ENCODE assay signal across 8 cellular contexts in the genomic region with DNA sequence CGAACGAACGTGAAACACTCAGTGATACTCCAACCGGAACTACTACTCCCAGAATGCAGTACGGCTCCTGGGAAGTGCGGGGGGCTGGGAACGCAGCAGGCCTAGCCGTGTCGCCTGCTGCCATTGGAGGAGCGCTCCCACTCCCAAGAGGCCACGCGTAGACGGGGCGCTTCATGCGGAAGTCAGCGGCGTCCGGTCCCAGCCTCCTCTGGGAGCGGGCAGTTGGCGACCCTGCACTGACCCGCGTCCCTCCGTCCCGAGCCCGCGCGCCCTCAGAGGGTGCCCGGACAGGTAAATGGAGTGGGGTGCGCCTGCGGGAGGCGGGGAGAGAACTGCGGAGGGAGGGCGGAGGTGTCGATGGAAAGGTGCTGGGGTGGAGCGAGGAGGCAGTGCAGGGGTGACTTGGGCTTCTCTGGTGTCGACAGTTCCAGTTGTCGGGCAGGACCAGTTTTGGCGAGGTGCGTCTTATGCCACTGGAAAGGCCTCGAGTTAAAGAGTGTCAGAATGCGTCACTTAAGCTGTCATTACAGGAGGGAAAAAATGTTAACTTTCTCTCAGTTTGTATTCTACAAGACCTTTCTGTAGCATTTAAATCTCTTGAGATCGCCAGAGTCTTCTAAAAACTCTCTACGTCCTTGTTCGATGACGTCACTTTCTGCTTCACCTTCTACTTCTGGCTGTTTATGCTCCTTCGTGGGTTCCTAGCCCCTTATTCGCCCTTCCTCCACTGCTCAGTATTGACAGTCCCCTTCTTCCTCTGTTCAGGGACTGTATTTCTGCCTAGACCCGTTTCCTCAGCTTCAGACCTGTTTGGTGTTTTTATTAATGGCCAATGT. TPM values are rescaled to one million over a fixed set of nuclear protein-coding genes. Genes with fewer than 3 reads are reported as not detected.
DNase-seq lines count a peak whose midpoint lies in the region; ATAC-seq, FAIRE-seq and TF ChIP-seq lines count a peak whose summit lies in the region.

A gene with protein sequence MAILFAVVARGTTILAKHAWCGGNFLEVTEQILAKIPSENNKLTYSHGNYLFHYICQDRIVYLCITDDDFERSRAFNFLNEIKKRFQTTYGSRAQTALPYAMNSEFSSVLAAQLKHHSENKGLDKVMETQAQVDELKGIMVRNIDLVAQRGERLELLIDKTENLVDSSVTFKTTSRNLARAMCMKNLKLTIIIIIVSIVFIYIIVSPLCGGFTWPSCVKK (plus strand): TSS at position 188 of the 836 bp plus-strand sequence. CDS start 8,122 bp downstream, outside the sequence.

- H3K9me3 ChIP-seq in adipocyte (ENCODE audit: control insufficient read depth, low read length) (no peaks in the 10 kb centered on the region), heart left ventricle (no peaks in the 10 kb centered on the region), upper lobe of left lung (no peaks in the 10 kb centered on the region)

- H3K4me3 ChIP-seq in adipocyte (ENCODE audit: low read length) (peak within 1 kb of the TSS; percentile 88), heart left ventricle (peak within 1 kb of the TSS; percentile 30 to 94 (median 74)), upper lobe of left lung (peak within 1 kb of the TSS; percentile 51 to 71 (median 70))

- TF ChIP-seq CTCF in heart left ventricle (IDR thresholded peaks at IDR 0.05) = no peak
- TF ChIP-seq CTCF in upper lobe of left lung (IDR thresholded peaks at IDR 0.05) = peak in 1 of 6 experiments; percentile 9

- DNase-seq in GM12892 (ENCODE audit: insufficient read length) (peak; percentile 38), NCI-H1417 treated with DMSO at 0.1 percent for 48 hours (lab: John Stamatoyannopoulos, UW) (peak; percentile 31), T follicular helper cell (ENCODE audit: low read depth) (peak; percentile 72), adipocyte (ENCODE audit: low read depth) (peak; percentile 92), heart left ventricle (peak; percentile 87 to 93 (median 91)), posterior vena cava (ENCODE audit: low spot score) (peak; percentile 95), upper lobe of left lung (peak; percentile 90 to 92)

- intact Hi-C loops in heart left ventricle (cut with DNase I) = loop anchor here in 1 of 10 donors (5.0 kb wide), 1 partner anchor 664 kb away; a partner anchor contains a TSS
- intact Hi-C loops in posterior vena cava (cut with DNase I) = no loop called here

- H3K27ac ChIP-seq in heart left ventricle (peak within 1 kb of the TSS in 11 of 12 donors; percentile 29 to 86 (median 77)), upper lobe of left lung (peak within 1 kb of the TSS; percentile 75 to 92 (median 80))

- no peaks in the 10 kb centered on the region for H3K36me3 ChIP-seq in adipocyte (ENCODE audit: control insufficient read depth, insufficient read depth, low read length, severe bottlenecking)
- peaks cover 0 to 9% (median 0%) of the 10 kb centered on the region in 9 donors for H3K36me3 ChIP-seq in heart left ventricle
- H3K36me3 ChIP-seq in upper lobe of left lung = no peaks in the 10 kb centered on the region

- ATAC-seq in HG02798 (IDR thresholded peaks at IDR 0.05; ENCODE audit: poor library complexity, unreplicated experiment) = peak; percentile 98
- ATAC-seq in heart left ventricle = peak; percentile 99 to 100 (median 100)
- ATAC-seq in upper lobe of left lung (ENCODE audit: low FRiP score in 2 of 2) = peak; percentile 97 to 99

- TF ChIP-seq POLR2A in GM12892 (IDR thresholded peaks at IDR 0.05; ENCODE audit: low read depth, low read length) (peak; percentile 82; the same call in 1 of the 2 replicates), heart left ventricle (IDR thresholded peaks at IDR 0.05) (peak in 1 of 2 donors; percentile 73), upper lobe of left lung (IDR thresholded peaks at IDR 0.05) (peak in 3 of 4 donors; percentile 56 to 89 (median 85))

- no peaks in the 10 kb centered on the region for H3K27me3 ChIP-seq in adipocyte (replicated peaks; ENCODE audit: control insufficient read depth, insufficient read depth, low read length)
- no peaks in the 10 kb centered on the region for H3K27me3 ChIP-seq in heart left ventricle
- H3K27me3 ChIP-seq in upper lobe of left lung = no peaks in the 10 kb centered on the region

- peak within 1 kb of the TSS; percentile 88 for H3K9ac ChIP-seq in adipocyte (ENCODE audit: low read length)

- H3K4me1 ChIP-seq in adipocyte (ENCODE audit: control insufficient read depth, insufficient read depth, low read length) = peaks cover 6% of the 10 kb centered on the region
- H3K4me1 ChIP-seq in heart left ventricle = peaks cover 0 to 19% (median 3%) of the 10 kb centered on the region in 12 donors
- H3K4me1 ChIP-seq in upper lobe of left lung = peaks cover 0 to 10% (median 4%) of the 10 kb centered on the region in 4 donors

- 25 to 28% (median 27%) methylated on average over 32 to 48 of the region's 48 CpGs for WGBS in heart left ventricle, 4 donors
- 33 to 39% methylated on average over 25 to 46 of the region's 48 CpGs for WGBS in upper lobe of left lung, 2 donors

- no peak for TF ChIP-seq EP300 in upper lobe of left lung (IDR thresholded peaks at IDR 0.05)

- peak; percentile 84 for FAIRE-seq in GM12892 (lab: Jason Lieb, UNC)

RNA-seq across cellular contexts. Expression of the gene that starts here (rescaled TPM):
- polyA plus RNA-seq in GM12892 (2012; ENCODE audit: missing spikeins) = 25.2 TPM
- total RNA-seq in heart left ventricle (10 to 100 TPM; 18.5 to 28.8 (median 24.3) TPM), posterior vena cava (10 to 100 TPM; 36.7 to 37.9 TPM), upper lobe of left lung (10 to 100 TPM; 18.9 to 32.7 (median 29.4) TPM)
- polyA plus RNA-seq in heart left ventricle = 10 to 100 TPM; 11.2 to 40.8 TPM

Comparison
In these comparisons a context has a peak if more than half of its experiments do, and no peak if none do; other contexts are left out.
1. Peak in every context shown above with its lines: DNase-seq, ATAC-seq, H3K4me3 ChIP-seq and H3K27ac ChIP-seq.
2. DNase-seq: peak in every context shown above with its lines; median percentile 95 in posterior vena cava; 92 in adipocyte; 91 in heart left ventricle; 91 in upper lobe of left lung; 72 in T follicular helper cell; 38 in GM12892; 31 in NCI-H1417 treated with DMSO at 0.1 percent for 48 hours.